In the genomic region with DNA sequence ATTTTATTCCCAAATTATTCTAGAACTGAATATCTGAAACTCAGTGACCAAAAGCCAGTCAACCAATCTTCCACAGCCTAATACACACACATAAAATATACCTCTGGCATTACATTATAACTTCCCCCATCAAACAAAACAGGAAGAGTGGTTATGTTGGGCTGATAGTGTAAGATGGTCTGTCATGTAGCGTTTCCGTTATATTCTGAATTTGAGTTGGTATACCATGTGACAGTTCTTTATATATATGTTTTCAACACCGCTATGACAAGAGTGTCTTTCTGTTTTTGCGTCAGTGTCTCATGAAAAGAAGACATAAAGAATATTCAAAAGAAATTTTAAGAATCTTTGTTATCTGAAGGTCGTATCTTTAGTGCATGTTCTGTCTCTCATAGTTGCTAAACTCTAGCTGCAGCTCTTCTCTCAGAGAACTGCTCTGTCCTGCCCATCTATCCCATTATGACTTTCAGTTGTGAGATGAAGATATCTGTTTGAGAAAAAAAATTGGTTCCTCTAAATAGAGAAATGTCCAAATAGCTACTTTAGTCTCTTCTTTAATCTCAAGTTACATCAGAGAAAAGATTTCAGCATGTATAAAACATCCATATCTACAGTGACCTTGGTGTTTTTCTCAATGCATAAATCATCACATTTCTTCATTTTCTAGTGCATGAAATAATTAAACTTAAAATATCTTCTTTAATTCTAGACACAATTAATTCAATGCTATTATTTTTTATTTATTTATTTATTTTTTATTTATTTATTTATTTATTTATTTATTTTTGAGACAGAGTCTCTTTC, we compare ENCODE assay signal across 10 cellular contexts. TPM values are rescaled to one million over a fixed set of nuclear protein-coding genes. Genes with fewer than 3 reads are reported as not detected.
DNase-seq lines count a peak whose midpoint lies in the region; ATAC-seq, FAIRE-seq and TF ChIP-seq lines count a peak whose summit lies in the region.
"Had no signal": no experiment of that assay in that cellular context is flagged by ENCODE, and none has a peak within 500 bp of the region (broad histone marks: within the 10 kb centered on the region; RNA-seq: fewer than 3 reads in every experiment).

No MANE protein-coding gene starts in this region.

- peak; percentile 91 for FAIRE-seq in GM12878 (lab: Jason Lieb, UNC)
- FAIRE-seq: G401.6 had no signal

- no peak for TF ChIP-seq POLR2A in GM12878 (IDR thresholded peaks at IDR 0.05; ENCODE audit: low read depth, low read length)

- H3K4me3 ChIP-seq in CD8-positive, alpha-beta memory T cell (ENCODE audit: low read length), result peak overlapping the region; percentile 43
- H3K4me3 ChIP-seq in GM12878, result no peak overlapping the region; the same call in 1 of the 2 replicates

- POLR2A ChIA-PET in CD8-positive, alpha-beta memory T cell (lab: Charles Lee), result interaction anchor here (0.8 to 2.0 kb wide), 2 partner anchors 17 to 25 kb away, joined by 10 to 23 read pairs; partner anchors contain the start of gene PSME4
- POLR2A ChIA-PET in GM12878 (lab: Charles Lee), result interaction anchor here (1.0 kb wide), 1 partner anchor 21 kb away, joined by 3 read pairs; no protein-coding TSS in a partner anchor

- peaks cover 6% of the 10 kb centered on the region in 3 donors for H3K36me3 Mint-ChIP-seq in CD8-positive, alpha-beta memory T cell
- peaks cover 2% of the 10 kb centered on the region for H3K36me3 Mint-ChIP-seq in progenitor cell of endocrine pancreas (ENCODE audit: insufficient read depth)

- H3K4me3 Mint-ChIP-seq in CD8-positive, alpha-beta memory T cell, result peak overlapping the region; percentile 44 to 79 (median 71)
- no peak overlapping the region for H3K4me3 Mint-ChIP-seq in progenitor cell of endocrine pancreas (ENCODE audit: low read depth)

- WGBS in GM12878 (ENCODE audit: insufficient coverage, insufficient replicate concordance, low lambda C conversion rate, missing lambda C conversion rate), result 2% methylated on average over 5 of the region's 5 CpGs

- DNase-seq in CD8-positive, alpha-beta memory T cell, result peak in 2 of 5 donors; percentile 85
- no peak for DNase-seq in GM12878 (ENCODE audit: low read depth, low spot score)
- DNase-seq in progenitor cell of endocrine pancreas (ENCODE audit: low spot score, unreplicated experiment), result no peak
- DNase-seq in hepatic stellate cell (ENCODE audit: low spot score), result no peak
- no peak for DNase-seq in NCI-H146 (lab: John Stamatoyannopoulos, UW)
- no peak for DNase-seq in NCI-H526 (lab: John Stamatoyannopoulos, UW)
- DNase-seq: PC-3 had no signal

- TF ChIP-seq CTCF in GM12878 (IDR thresholded peaks at IDR 0.05 in 2 of 3, conservative IDR thresholded peaks at IDR 0.05 in 1 of 3; ENCODE audit: control insufficient read depth in 2 of 3, extremely low read depth in 1 of 3, insufficient read depth in 1 of 3, low read depth in 3 of 3, low read length in 3 of 3) (no peak), progenitor cell of endocrine pancreas (IDR thresholded peaks at IDR 0.05; ENCODE audit: unreplicated experiment) (no peak)

- H3K4me1 Mint-ChIP-seq in CD8-positive, alpha-beta memory T cell, result peaks cover 25 to 34% (median 30%) of the 10 kb centered on the region in 3 donors
- H3K4me1 Mint-ChIP-seq in progenitor cell of endocrine pancreas (ENCODE audit: low read depth), result no peaks in the 10 kb centered on the region

- H3K4me2 ChIP-seq in GM12878 (ENCODE audit: control insufficient read depth, insufficient read depth), result peak overlapping the region; percentile 19; the same call in 1 of the 2 replicates

- H3K27ac ChIP-seq in CD8-positive, alpha-beta memory T cell (ENCODE audit: low read depth, low read length), result peak overlapping the region; percentile 62
- H3K27ac ChIP-seq in GM12878 (ENCODE audit: control insufficient read depth, insufficient read depth), result no peak overlapping the region

- peak overlapping the region; percentile 25; the same call in 1 of the 2 replicates for H2AFZ ChIP-seq in GM12878 (ENCODE audit: control insufficient read depth, low read depth, low read length)

- no peaks in the 10 kb centered on the region for H3K36me3 ChIP-seq in CD8-positive, alpha-beta memory T cell (ENCODE audit: insufficient read depth, low read length)
- H3K36me3 ChIP-seq in GM12878 (ENCODE audit: control insufficient read depth in 2 of 2, insufficient read depth in 2 of 2, low read length in 1 of 2), result no peaks in the 10 kb centered on the region

- no peaks in the 10 kb centered on the region for H3K27me3 ChIP-seq in CD8-positive, alpha-beta memory T cell (ENCODE audit: insufficient read depth, low read length, poor library complexity, severe bottlenecking)
- no peaks in the 10 kb centered on the region for H3K27me3 ChIP-seq in GM12878 (replicated peaks in 1 of 2; ENCODE audit: control insufficient read depth in 2 of 2, insufficient read depth in 2 of 2, low read length in 1 of 2)

- CTCF ChIA-PET in CD8-positive, alpha-beta memory T cell (lab: Charles Lee), result interaction anchor here (1.1 to 1.5 kb wide), 2 partner anchors 16 to 54 kb away, joined by 3 read pairs; no protein-coding TSS in a partner anchor
- CTCF ChIA-PET in GM12878 (lab: Yijun Ruan, JAX), result interaction anchor here (1.0 kb wide), 1 partner anchor 16 kb away, joined by 3 read pairs; no protein-coding TSS in a partner anchor

- RAD21 ChIA-PET in GM12878 (lab: Charles Lee; ENCODE audit: unreplicated experiment), result interaction anchor here (0.7 kb wide), 1 partner anchor 61 kb away, joined by 5 read pairs; no protein-coding TSS in a partner anchor

- peaks cover 54% of the 10 kb centered on the region for H3K4me1 ChIP-seq in CD8-positive, alpha-beta memory T cell (ENCODE audit: insufficient read depth, low read length)
- peaks cover 4% of the 10 kb centered on the region; the same call in 1 of the 2 replicates for H3K4me1 ChIP-seq in GM12878 (ENCODE audit: control insufficient read depth, insufficient read depth, low read length)

- no peaks in the 10 kb centered on the region for H3K27me3 Mint-ChIP-seq in CD8-positive, alpha-beta memory T cell
- no peaks in the 10 kb centered on the region for H3K27me3 Mint-ChIP-seq in progenitor cell of endocrine pancreas

- ATAC-seq in GM19397 (IDR thresholded peaks at IDR 0.05; ENCODE audit: unreplicated experiment), result peak; percentile 63
- ATAC-seq in HG03432 (IDR thresholded peaks at IDR 0.05; ENCODE audit: unreplicated experiment), result peak; percentile 72
- ATAC-seq in GM12878, result peak; percentile 66
- ATAC-seq: PC-3 had no signal

- TF ChIP-seq RAD21 in GM12878 (IDR thresholded peaks at IDR 0.05; ENCODE audit: insufficient read depth, low read depth, low read length), result no peak

- SMC1A ChIA-PET in GM12878 (lab: Charles Lee; ENCODE audit: uncharacterized antibody, unreplicated experiment), result interaction anchor here (0.6 to 1.0 kb wide), 2 partner anchors 15 to 383 kb away, joined by 4 read pairs; no protein-coding TSS in a partner anchor

- no peaks in the 10 kb centered on the region for H3K79me2 ChIP-seq in GM12878 (ENCODE audit: control insufficient read depth, insufficient read depth, low read length)

- 0 out of 4 replicates have a peak, but pooled peaks of 1 of the 2 experiments have one; percentile 10 for TF ChIP-seq EP300 in GM12878 (IDR thresholded peaks at IDR 0.05; ENCODE audit: borderline replicate concordance in 1 of 2, control insufficient read depth in 1 of 2, low read depth in 2 of 2, low read length in 2 of 2)

- intact Hi-C loops in GM12878 (cut with micrococcal nuclease; ENCODE audit: unreplicated experiment), result no loop called here

- no peaks in the 10 kb centered on the region for H4K20me1 ChIP-seq in GM12878 (ENCODE audit: control insufficient read depth, insufficient read depth)

- in situ Hi-C loops in GM12878 (cut with MboI), result no loop called here

- H3K27ac Mint-ChIP-seq in CD8-positive, alpha-beta memory T cell, result peak overlapping the region; percentile 66 to 98 (median 90)
- H3K27ac Mint-ChIP-seq in progenitor cell of endocrine pancreas, result no peak overlapping the region

- no peaks in the 10 kb centered on the region for H3K9me3 Mint-ChIP-seq in CD8-positive, alpha-beta memory T cell
- no peaks in the 10 kb centered on the region for H3K9me3 Mint-ChIP-seq in progenitor cell of endocrine pancreas (ENCODE audit: low read depth)

- no peak overlapping the region for H3K9ac ChIP-seq in GM12878 (ENCODE audit: control insufficient read depth, insufficient read depth, low read length)

- no peaks in the 10 kb centered on the region for H3K9me3 ChIP-seq in CD8-positive, alpha-beta memory T cell (ENCODE audit: low read length)
- H3K9me3 ChIP-seq in GM12878 (replicated peaks; ENCODE audit: control insufficient read depth, insufficient read depth, low read length), result no peaks in the 10 kb centered on the region

- no TSS peak for BruUV-seq in GM12878 (replicated peaks; lab: Mats Ljungman, UMichigan)

TF ChIP-seq in GM12878, 131 proteins besides CTCF, POLR2A, EP300 and RAD21:
- no peak for TF ChIP-seq BCL11A (IDR thresholded peaks at IDR 0.05; ENCODE audit: low read depth, low read length)
- TF ChIP-seq NFIC (IDR thresholded peaks at IDR 0.05; ENCODE audit: low read depth, low read length), result peak; percentile 54; the same call in 1 of the 2 replicates
- peak; percentile 39; the same call in 1 of the 2 replicates for TF ChIP-seq RUNX3 (IDR thresholded peaks at IDR 0.05; ENCODE audit: low read length)
- TF ChIP-seq JUNB (IDR thresholded peaks at IDR 0.05), result peak; percentile 47; the same call in 1 of the 2 replicates

RNA-seq across cellular contexts. Expression of gene PSME4, which starts 24.1 kb away (rescaled TPM):
- 10 to 100 TPM; 48.0 to 49.9 TPM for total RNA-seq in CD8-positive, alpha-beta memory T cell
- polyA plus RNA-seq in CD8-positive, alpha-beta memory T cell, result 6.2 TPM
- 210 and 220 TPM in 2 replicates for total RNA-seq in GM12878 (2013; cell fraction: nucleolus; rRNA removed)
- 34.7 and 37.5 TPM in 2 replicates for total RNA-seq in GM12878 (2014; rRNA removed)
- 34.6 and 41.6 TPM in 2 replicates for total RNA-seq in GM12878 (2014; rRNA removed; fragmentation: Illumina TruSeq; extraction: Trizol)
- 53.7 and 56.2 TPM in 2 replicates for total RNA-seq in GM12878 (2021)
- 36.7 TPM for polyA plus RNA-seq in GM12878 (2011; ENCODE audit: low read depth)
- polyA plus RNA-seq in GM12878 (2011; rRNA removed), result 37.2 and 45.8 TPM in 2 replicates
- 21.5 and 29.3 TPM in 2 replicates for polyA plus RNA-seq in GM12878 (2011; cell fraction: cytosol; rRNA removed)
- polyA plus RNA-seq in GM12878 (2011; cell fraction: nucleus; rRNA removed), result 33.3 and 35.5 TPM in 2 replicates
- 32.0 and 32.1 TPM in 2 replicates for polyA plus RNA-seq in GM12878 (2012)
- 51.9 and 66.1 TPM in 2 replicates for polyA plus RNA-seq in GM12878 (2014; fragmentation: Illumina TruSeq; extraction: Trizol)
- polyA plus RNA-seq in GM12878 (2014; fragmentation: Nextera tagmentation; extraction: Ambion mirVana), result 10 to 100 TPM; 20.2 to 29.7 TPM
- polyA plus RNA-seq in GM12878 (2014; rRNA removed), result 24.0 and 26.6 TPM in 2 replicates
- polyA plus RNA-seq in GM12878 (2016; fragmentation: Nextera tagmentation; extraction: Ambion mirVana), result 10 to 100 TPM; 11.1 to 12.8 TPM
- polyA minus RNA-seq in GM12878 (2011; rRNA and poly(A)+ RNA removed), result 58.3 and 72.1 TPM in 2 replicates
- 21.2 and 21.6 TPM in 2 replicates for polyA minus RNA-seq in GM12878 (2011; cell fraction: cytosol; rRNA and poly(A)+ RNA removed)
- 32.4 and 45.4 TPM in 2 replicates for polyA minus RNA-seq in GM12878 (2011; cell fraction: nucleus; rRNA and poly(A)+ RNA removed)
- total RNA-seq in progenitor cell of endocrine pancreas, result 63.9 and 69.9 TPM in 2 replicates
